1 cellular context compared by ENCODE assay signal in genomic region chr21:44003307-44003966, GRCh38.
TF ChIP-seq lines count a peak whose summit lies in the region.

No MANE protein-coding gene starts in this region.

TF ChIP-seq in K562, 482 proteins besides CTCF, POLR2A, EP300 and RAD21 (continued from another document):
- TF ChIP-seq E2F8 (IDR thresholded peaks at IDR 0.05; ENCODE audit: low read depth, partially characterized antibody) (no peak), ZNF780A (CRISPR knock-in tag; IDR thresholded peaks at IDR 0.05) (no peak), HDGF (IDR thresholded peaks at IDR 0.05) (no peak), ZBED1 (IDR thresholded peaks at IDR 0.05) (no peak), ZNF384 (IDR thresholded peaks at IDR 0.05; ENCODE audit: low read depth, low read length) (peak; percentile 70), RAD51 (IDR thresholded peaks at IDR 0.05; ENCODE audit: borderline replicate concordance, low read depth) (no peak), CHD4 (IDR thresholded peaks at IDR 0.05; ENCODE audit: insufficient read depth, insufficient replicate concordance, low read depth, low read length, poor library complexity, severe bottlenecking) (no peak)
